In genomic region chr20:2042400-2042799, GRCh38 we compare ENCODE assay signal across 1 cellular context.
TF ChIP-seq lines count a peak whose summit lies in the region.

No MANE protein-coding gene starts in this region.

TF ChIP-seq in HepG2, 621 proteins besides CTCF, POLR2A, EP300 and RAD21 (continued from another document):
- TF ChIP-seq MXD1 (CRISPR knock-in tag; IDR thresholded peaks at IDR 0.05): no peak
- no peak for TF ChIP-seq ZNF768 (CRISPR knock-in tag; IDR thresholded peaks at IDR 0.05)
- no peak for TF ChIP-seq BCL6 (CRISPR knock-in tag; IDR thresholded peaks at IDR 0.05)
- TF ChIP-seq TFAP4 (IDR thresholded peaks at IDR 0.05; ENCODE audit: borderline replicate concordance, low read depth): no peak
- TF ChIP-seq BHLHE40 (IDR thresholded peaks at IDR 0.05; ENCODE audit: low read length): no peak
- TF ChIP-seq ZNF260 (CRISPR knock-in tag; IDR thresholded peaks at IDR 0.05; ENCODE audit: borderline replicate concordance, low read depth): no peak
- TF ChIP-seq ZC3H4 (CRISPR knock-in tag; IDR thresholded peaks at IDR 0.05; ENCODE audit: borderline replicate concordance): no peak
- TF ChIP-seq ZNF318 (CRISPR knock-in tag; IDR thresholded peaks at IDR 0.05): no peak
- no peak for TF ChIP-seq RBFOX2 (IDR thresholded peaks at IDR 0.05; ENCODE audit: low read depth, low read length)
TF ChIP-seq in HepG2: peak in this region for 2.
